Comparison of ENCODE assay signal across 7 cellular contexts in the genomic region with DNA sequence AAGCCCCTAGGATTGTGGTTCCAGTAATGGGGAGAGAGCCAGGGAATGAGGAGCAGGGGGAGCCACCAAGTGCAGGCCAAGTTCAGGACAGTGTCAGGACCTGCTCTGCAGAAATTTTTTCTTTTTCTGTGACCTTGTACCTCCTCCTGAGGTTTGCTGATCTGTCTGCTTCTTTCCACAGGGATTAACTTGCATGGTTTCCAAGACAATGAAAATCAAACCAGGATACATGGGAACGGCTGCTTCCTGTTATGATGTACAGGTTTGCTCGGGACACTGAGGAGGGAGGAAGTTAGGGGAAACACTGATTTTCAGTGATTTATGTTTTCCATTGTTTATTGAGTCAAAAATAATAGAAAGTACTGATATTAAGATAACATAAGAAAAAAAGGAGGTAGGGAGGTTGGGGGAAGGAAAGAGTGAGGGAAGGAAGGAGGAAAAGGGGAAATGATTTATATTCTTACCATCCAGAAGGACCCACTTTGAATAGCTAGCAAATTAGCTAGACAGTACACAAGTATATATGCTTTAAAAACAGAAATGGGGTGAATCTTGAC. TPM values are rescaled to one million over a fixed set of nuclear protein-coding genes. Genes with fewer than 3 reads are reported as not detected.
"Had no signal": no experiment of that assay in that cellular context is flagged by ENCODE, and none has a peak within 500 bp of the region (broad histone marks: within the 10 kb centered on the region; RNA-seq: fewer than 3 reads in every experiment).

No MANE protein-coding gene starts in this region.

RNA-seq across cellular contexts. Expression of a gene that starts 25.9 kb away (rescaled TPM):
- total RNA-seq: GM23248, H4, H7, HFFc6, HT1080, IMR-90 had no signal
- polyA plus RNA-seq: GM23248, IMR-90, K562 had no signal
